7 cellular contexts compared by ENCODE assay signal in the genomic region with DNA sequence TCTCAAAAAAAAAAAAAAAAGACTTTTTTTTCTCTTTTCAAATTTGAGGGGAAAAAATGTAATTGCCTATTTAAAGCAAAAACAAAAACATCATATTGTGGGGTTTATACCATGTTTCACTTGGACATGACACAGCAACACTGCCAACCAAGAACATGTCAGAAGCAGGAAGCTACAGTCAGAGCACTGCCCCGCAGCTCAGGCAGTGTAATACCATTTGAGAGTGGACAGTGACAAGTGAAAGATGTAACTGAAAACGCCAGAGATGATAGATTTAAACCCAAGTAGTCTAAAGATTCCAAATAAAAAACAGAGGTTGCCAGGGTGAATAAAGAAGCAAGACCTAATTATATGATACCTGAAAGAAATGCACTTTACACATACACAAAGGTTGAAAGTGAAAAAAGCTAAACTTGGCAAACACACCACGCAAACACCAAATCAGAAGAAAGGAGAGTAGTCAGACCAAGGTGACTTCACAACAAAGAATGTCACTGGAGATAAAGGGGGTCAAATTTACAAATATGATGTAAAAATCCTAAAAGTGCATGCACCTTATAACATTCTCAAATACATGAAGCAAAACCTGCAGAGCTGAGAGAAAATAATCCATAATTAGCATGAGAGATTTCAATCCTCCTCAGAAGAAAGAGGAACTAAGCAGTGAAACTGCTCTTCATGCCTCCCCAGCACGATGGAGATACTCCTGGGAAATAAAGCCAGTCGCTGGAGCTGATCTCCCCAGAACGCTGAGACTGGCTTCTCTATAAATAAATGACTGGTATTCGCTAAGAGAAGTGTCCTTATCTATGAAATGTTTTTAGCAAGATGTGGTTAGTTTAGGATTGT. TPM values are rescaled to one million over a fixed set of nuclear protein-coding genes. Genes with fewer than 3 reads are reported as not detected.
DNase-seq lines count a peak whose midpoint lies in the region; ATAC-seq and TF ChIP-seq lines count a peak whose summit lies in the region.
"Not testable (repeated sequence)": the region's sequence is repeated elsewhere in the genome, so short reads cannot be mapped to it uniquely, and the experiment has no call there.

No MANE protein-coding gene starts in this region.

- peak overlapping the region; percentile 81 for H3K27ac ChIP-seq in OCI-LY7 (ENCODE audit: low read depth, low read length, poor library complexity, severe bottlenecking)

- intact Hi-C loops in OCI-LY7 (cut with micrococcal nuclease; ENCODE audit: unreplicated experiment); Right ventricle myocardium inferior (cut with DNase I): not testable (repeated sequence)

- not testable (repeated sequence) for H2AFZ ChIP-seq in OCI-LY7 (ENCODE audit: low read length)

- peaks cover 19% of the 10 kb centered on the region; the same call in 1 of the 2 replicates for H3K79me2 ChIP-seq in OCI-LY7 (ENCODE audit: insufficient read depth, low read depth, low read length)

- H4K20me1 ChIP-seq in OCI-LY7 (ENCODE audit: insufficient read depth, low read length), result not testable (repeated sequence)

- ATAC-seq in GM18858 (IDR thresholded peaks at IDR 0.05; ENCODE audit: unreplicated experiment), result peak; percentile 67
- peak; percentile 73 for ATAC-seq in GM19455 (IDR thresholded peaks at IDR 0.05; ENCODE audit: unreplicated experiment)
- peak; percentile 74 for ATAC-seq in GM21825 (IDR thresholded peaks at IDR 0.05; ENCODE audit: unreplicated experiment)
- ATAC-seq in HG03060 (IDR thresholded peaks at IDR 0.05; ENCODE audit: low read depth, unreplicated experiment), result peak; percentile 67
- ATAC-seq in HG03520 (IDR thresholded peaks at IDR 0.05; ENCODE audit: unreplicated experiment), result peak; percentile 67
- peak; percentile 56 for ATAC-seq in Right ventricle myocardium inferior

- peaks cover 53% of the 10 kb centered on the region for H3K36me3 ChIP-seq in OCI-LY7 (ENCODE audit: insufficient read depth, low read length)

- POLR2A ChIA-PET in OCI-LY7 (lab: Charles Lee), result not testable (repeated sequence)

- peak overlapping the region; percentile 51 for H3K4me2 ChIP-seq in OCI-LY7 (ENCODE audit: low read length)

- CTCF ChIA-PET in OCI-LY7 (lab: Charles Lee; ENCODE audit: unreplicated experiment), result not testable (repeated sequence)

- BruUV-seq in OCI-LY7 (replicated peaks; lab: Mats Ljungman, UMichigan), result not testable (repeated sequence)

- peaks cover 17% of the 10 kb centered on the region for H3K4me1 ChIP-seq in OCI-LY7 (ENCODE audit: insufficient read depth, low read length, poor library complexity, severe bottlenecking)

- peak overlapping the region; percentile 37 for H3K4me3 ChIP-seq in OCI-LY7 (ENCODE audit: low read depth, low read length, poor library complexity, severe bottlenecking)

- H3K9me2 ChIP-seq in OCI-LY7 (ENCODE audit: insufficient read depth, low read length), result not testable (repeated sequence)

- peak; percentile 73 for DNase-seq in OCI-LY7 (ENCODE audit: low spot score)
- DNase-seq in Right ventricle myocardium inferior (ENCODE audit: missing footprints), result not testable (repeated sequence)

- H3K9me3 ChIP-seq in OCI-LY7 (ENCODE audit: low read length), result peaks cover 18% of the 10 kb centered on the region

- not testable (repeated sequence) for TF ChIP-seq CTCF in OCI-LY7 (conservative IDR thresholded peaks at IDR 0.05; ENCODE audit: low read length)

RNA-seq across cellular contexts. Expression of gene HERC2, which starts 32.9 kb away (rescaled TPM):
- total RNA-seq in OCI-LY7 (2014; rRNA removed; shearing (Covaris generic)), result 45.9 and 55.5 TPM in 2 replicates
- total RNA-seq in OCI-LY7 (2022) (94.0 and 102 TPM in 2 replicates), Right ventricle myocardium inferior (39.0 TPM)
